ENCODE assay signal across 9 cellular contexts in the genomic region with DNA sequence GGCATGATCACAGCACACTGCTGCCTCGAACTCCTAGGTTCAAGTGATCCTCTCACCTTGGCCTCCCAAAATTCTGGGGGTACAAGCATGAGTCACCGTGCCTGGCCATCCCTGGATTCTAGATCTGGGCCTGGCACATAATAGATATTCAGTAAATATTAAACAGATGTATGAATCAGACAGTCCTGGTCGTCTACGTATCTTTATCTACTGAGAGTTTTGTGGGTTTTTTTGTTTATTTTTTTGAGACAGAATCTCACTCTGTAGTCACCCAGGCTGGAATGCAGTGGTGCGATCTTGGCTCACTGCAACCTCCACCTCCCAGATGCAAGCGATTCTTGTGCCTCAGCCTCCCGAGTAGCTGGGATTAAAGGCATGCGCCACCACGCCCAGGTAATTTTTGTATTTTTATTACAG.
A peak's percentile ranks its signal among the peaks of the same experiment; 100 is the strongest.
DNase-seq lines count a peak whose midpoint lies in the region; ATAC-seq and TF ChIP-seq lines count a peak whose summit lies in the region.
"Had no signal": no experiment of that assay in that cellular context is flagged by ENCODE, and none has a peak within 500 bp of the region (broad histone marks: within the 10 kb centered on the region; RNA-seq: fewer than 3 reads in every experiment).

No MANE protein-coding gene starts in this region.

- no peak overlapping the region for H2AFZ ChIP-seq in ACC112 (ENCODE audit: low read length, unreplicated experiment)

- H3K4me1 ChIP-seq in ACC112 (ENCODE audit: control insufficient read depth, insufficient read depth, low read length, unreplicated experiment) (peaks cover 57% of the 10 kb centered on the region), muscle layer of colon (ENCODE audit: insufficient read depth, low read length) (peaks cover 17% of the 10 kb centered on the region)

- peak overlapping the region; percentile 70 for H3K4me3 ChIP-seq in ACC112 (ENCODE audit: low read depth, low read length)
- H3K4me3 ChIP-seq in muscle layer of colon (ENCODE audit: low read depth in 1 of 2, low read length in 2 of 2): no peak overlapping the region

- H3K36me3 ChIP-seq in ACC112 (ENCODE audit: insufficient read depth, low read length) (no peaks in the 10 kb centered on the region), muscle layer of colon (ENCODE audit: insufficient read depth, low read length) (no peaks in the 10 kb centered on the region)

- H3K27me3 ChIP-seq in ACC112 (ENCODE audit: insufficient read depth, low read length) (no peaks in the 10 kb centered on the region), muscle layer of colon (ENCODE audit: control insufficient read depth in 1 of 2, insufficient read depth in 2 of 2, low read length in 2 of 2) (no peaks in the 10 kb centered on the region)

- ATAC-seq in GM19397 (IDR thresholded peaks at IDR 0.05; ENCODE audit: unreplicated experiment): no peak

- peaks cover 16% of the 10 kb centered on the region for H3K79me2 ChIP-seq in ACC112 (ENCODE audit: control insufficient read depth, insufficient read depth, low read length, unreplicated experiment)

- no peaks in the 10 kb centered on the region for H3K9me3 ChIP-seq in muscle layer of colon (ENCODE audit: low read length)

- H3K9ac ChIP-seq in muscle layer of colon (ENCODE audit: low read length): no peak overlapping the region

- H3K27ac ChIP-seq in ACC112 (ENCODE audit: low read depth, low read length): peak overlapping the region; percentile 98
- peak overlapping the region; percentile 82 for H3K27ac ChIP-seq in muscle layer of colon (ENCODE audit: low read depth, low read length)
- H3K27ac ChIP-seq: C4-2B had no signal

- DNase-seq in NCI-H226 (peak; percentile 79), dedifferentiated amniotic fluid mesenchymal stem cell (ENCODE audit: extremely low spot score) (peak; percentile 81), NCI-H187 (lab: John Stamatoyannopoulos, UW) (no peak), GM20000 (ENCODE audit: low spot score) (no peak), SKM-1 (lab: John Stamatoyannopoulos, UW; ENCODE audit: unreplicated experiment) (no peak)

- TF ChIP-seq CTCF in GM20000 (IDR thresholded peaks at IDR 0.05; ENCODE audit: extremely low read depth, missing control alignments): no peak

Comparison
In these comparisons a context has a peak if more than half of its experiments do, and no peak if none do; other contexts are left out.
1. DNase-seq: peak in NCI-H226 (single experiment) and dedifferentiated amniotic fluid mesenchymal stem cell (single experiment); none in NCI-H187 (0 of 2), GM20000 (single experiment) and SKM-1 (single experiment).